ENCODE assay signal across 2 cellular contexts in genomic region chr12:101459642-101460346, GRCh38.
A peak's percentile ranks its signal among the peaks of the same experiment; 100 is the strongest.
TF ChIP-seq lines count a peak whose summit lies in the region.

No MANE protein-coding gene starts in this region.

TF ChIP-seq in GM23338, 12 proteins besides CTCF, POLR2A, EP300 and RAD21:
- no peak for TF ChIP-seq NANOG (IDR thresholded peaks at IDR 0.05; ENCODE audit: borderline replicate concordance)
- peak; percentile 25; the same call in 1 of the 2 replicates for TF ChIP-seq ZNF462 (CRISPR knock-in tag; IDR thresholded peaks at IDR 0.05)
TF ChIP-seq in GM23338: peak in this region for 1.

TF ChIP-seq in H1, 55 proteins besides CTCF, POLR2A, EP300 and RAD21:
- TF ChIP-seq NRF1 (IDR thresholded peaks at IDR 0.05; ENCODE audit: low read depth, low read length) (no peak), CREB1 (IDR thresholded peaks at IDR 0.05) (no peak), SIRT6 (IDR thresholded peaks at IDR 0.05; ENCODE audit: low read length) (no peak), MAFK (IDR thresholded peaks at IDR 0.05; ENCODE audit: low read depth, low read length) (no peak), CBX5 (IDR thresholded peaks at IDR 0.05; ENCODE audit: low read depth, low read length) (no peak), EGR1 (IDR thresholded peaks at IDR 0.05; ENCODE audit: borderline replicate concordance, low read depth, low read length) (no peak), SIX5 (IDR thresholded peaks at IDR 0.05; ENCODE audit: low read depth, low read length) (no peak), CHD1 (IDR thresholded peaks at IDR 0.05; ENCODE audit: low read depth, low read length) (no peak), GABPA (IDR thresholded peaks at IDR 0.05; ENCODE audit: borderline replicate concordance, insufficient read depth, low read length) (no peak), SUZ12 (IDR thresholded peaks at IDR 0.05; ENCODE audit: low read length) (no peak)
TF ChIP-seq in H1: peak in this region for 0.
